Comparison of ENCODE assay signal across 29 cellular contexts in the genomic region with DNA sequence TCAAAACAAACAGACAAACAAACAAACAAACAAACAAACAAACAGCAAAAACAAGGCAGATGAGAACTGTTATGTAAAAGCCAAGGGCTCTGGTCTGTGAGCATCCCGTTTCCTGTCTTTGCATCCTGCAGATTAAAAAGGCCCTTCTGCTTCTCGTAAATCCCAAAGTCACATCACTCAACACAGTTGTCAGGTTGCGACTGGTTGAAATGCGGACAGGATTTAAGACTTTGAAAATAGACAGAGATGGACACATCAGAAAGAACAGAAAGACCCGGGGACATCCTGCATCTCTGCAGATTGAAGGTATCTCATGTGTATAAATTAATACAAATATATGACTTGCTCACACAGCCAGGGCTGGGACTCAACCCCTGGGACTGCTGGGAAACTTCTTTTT. TPM values are rescaled to one million over a fixed set of nuclear protein-coding genes. Genes with fewer than 3 reads are reported as not detected.
"Had no signal": no experiment of that assay in that cellular context is flagged by ENCODE, and none has a peak within 500 bp of the region (broad histone marks: within the 10 kb centered on the region; RNA-seq: fewer than 3 reads in every experiment).

No MANE protein-coding gene starts in this region.

- H3K27me3 Mint-ChIP-seq: stimulated activated naive CD8-positive, alpha-beta T cell treated with anti-CD3 and anti-CD28 coated beads, Interleukin-15, Interleukin-2, amounts not matched to agents 100 ng/mL and 50 ng/mL, for 24 hours had no signal

- H3K4me1 ChIP-seq: parathyroid adenoma had no signal

- H3K27ac Mint-ChIP-seq: natural killer cell; nephron; neural progenitor cell; progenitor cell of endocrine pancreas; stimulated activated effector memory CD8-positive, alpha-beta T cell treated with anti-CD3 and anti-CD28 coated beads, Interleukin-12 subunit alpha, Interleukin-12 subunit beta, amount 100 ng/mL, for 72 hours; stimulated activated naive B cell treated with anti-CD40 and anti-IgM and Interleukin-4, amounts not matched to agents 10 μg/mL and 1 μg/mL and 100 μg/mL, for 72 hours; stimulated activated naive CD8-positive, alpha-beta T cell treated with anti-CD3 and anti-CD28 coated beads, Interleukin-15, Interleukin-2, amounts not matched to agents 100 ng/mL and 50 ng/mL, for 24 hours had no signal

- H3K36me3 Mint-ChIP-seq: natural killer cell; neural progenitor cell; stimulated activated effector memory CD8-positive, alpha-beta T cell treated with anti-CD3 and anti-CD28 coated beads, Interleukin-12 subunit alpha, Interleukin-12 subunit beta, amount 100 ng/mL, for 72 hours; stimulated activated naive B cell treated with anti-CD40 and anti-IgM and Interleukin-4, amounts not matched to agents 10 μg/mL and 1 μg/mL and 100 μg/mL, for 72 hours had no signal

- H3K36me3 ChIP-seq: neural progenitor cell, ovary, spleen, stomach, thoracic aorta, thyroid gland, tibial nerve, upper lobe of left lung, vagina had no signal

- H3K27ac ChIP-seq: neural progenitor cell, ovary, parathyroid adenoma, psoas muscle, skin epidermis, spleen, stomach, thoracic aorta, thyroid gland, tibial nerve, upper lobe of left lung, vagina had no signal

- DNase-seq: natural killer cell; occipital lobe; ovary; posterior cingulate gyrus; psoas muscle; right cardiac atrium; stimulated activated CD4-positive, alpha-beta T cell treated with anti-CD3 and anti-CD28 coated beads, Interleukin-12 subunit alpha, Interleukin-12 subunit beta, amount 100 ng/mL, for 4 hours; stimulated activated CD4-positive, alpha-beta T cell treated with anti-CD3 and anti-CD28 coated beads, Interleukin-1b, Interleukin-23, amount 100 ng/mL, for 48 hours; stimulated activated CD4-positive, alpha-beta T cell treated with anti-CD3 and anti-CD28 coated beads, Interleukin-4, amount 100 ng/mL, for 1 hour; stimulated activated naive B cell treated with anti-CD40 and anti-IgM and Interleukin-4, amounts not matched to agents 10 μg/mL and 1 μg/mL and 100 μg/mL, for 72 hours; stimulated activated naive CD4-positive, alpha-beta T cell treated with Interleukin-2 at 50 U/mL for 16 hours; stomach; thyroid gland; trophoblast cell had no signal

- H3K27me3 ChIP-seq: neural progenitor cell, ovary, spleen, stomach, thyroid gland, tibial nerve, upper lobe of left lung, vagina had no signal

- H3K4me2 ChIP-seq: neural progenitor cell, smooth muscle cell had no signal

- H3K79me2 ChIP-seq: parathyroid adenoma had no signal

- FAIRE-seq: urothelium cell line had no signal

- H3K9ac ChIP-seq: neural progenitor cell, parathyroid adenoma had no signal

- H2AFZ ChIP-seq: neural progenitor cell, parathyroid adenoma had no signal

- H3K9me3 Mint-ChIP-seq: natural killer cell; nephron; neural progenitor cell; stimulated activated effector memory CD8-positive, alpha-beta T cell treated with anti-CD3 and anti-CD28 coated beads, Interleukin-12 subunit alpha, Interleukin-12 subunit beta, amount 100 ng/mL, for 72 hours; stimulated activated naive B cell treated with anti-CD40 and anti-IgM and Interleukin-4, amounts not matched to agents 10 μg/mL and 1 μg/mL and 100 μg/mL, for 72 hours; stimulated activated naive CD8-positive, alpha-beta T cell treated with anti-CD3 and anti-CD28 coated beads, Interleukin-15, Interleukin-2, amounts not matched to agents 100 ng/mL and 50 ng/mL, for 24 hours had no signal

- H3K4me3 Mint-ChIP-seq: natural killer cell; nephron; neural progenitor cell; stimulated activated effector memory CD8-positive, alpha-beta T cell treated with anti-CD3 and anti-CD28 coated beads, Interleukin-12 subunit alpha, Interleukin-12 subunit beta, amount 100 ng/mL, for 72 hours; stimulated activated naive B cell treated with anti-CD40 and anti-IgM and Interleukin-4, amounts not matched to agents 10 μg/mL and 1 μg/mL and 100 μg/mL, for 72 hours; stimulated activated naive CD8-positive, alpha-beta T cell treated with anti-CD3 and anti-CD28 coated beads, Interleukin-15, Interleukin-2, amounts not matched to agents 100 ng/mL and 50 ng/mL, for 24 hours had no signal

- H3K4me3 ChIP-seq: neural progenitor cell, ovary, psoas muscle, skin epidermis, smooth muscle cell, spleen, stomach, thoracic aorta, thyroid gland, tibial nerve, upper lobe of left lung, vagina had no signal

- ATAC-seq: natural killer cell; psoas muscle; right cardiac atrium; sciatic nerve; stimulated activated effector memory CD8-positive, alpha-beta T cell treated with anti-CD3 and anti-CD28 coated beads, Interleukin-12 subunit alpha, Interleukin-12 subunit beta, amount 100 ng/mL, for 72 hours; stimulated activated naive B cell treated with anti-CD40 and anti-IgM and Interleukin-4, amounts not matched to agents 10 μg/mL and 1 μg/mL and 100 μg/mL, for 72 hours had no signal

- H3K9me3 ChIP-seq: ovary, psoas muscle, spleen, stomach, thoracic aorta, thyroid gland, tibial nerve, upper lobe of left lung, vagina had no signal

RNA-seq across cellular contexts. Expression of a gene that starts 18.2 kb away (rescaled TPM):
- total RNA-seq: natural killer cell had no signal
